In genomic region chr22:38865201-38866023, GRCh38 we compare ENCODE assay signal across 15 cellular contexts. TPM values are rescaled to one million over a fixed set of nuclear protein-coding genes. Genes with fewer than 3 reads are reported as not detected.
DNase-seq lines count a peak whose midpoint lies in the region; ATAC-seq and TF ChIP-seq lines count a peak whose summit lies in the region.
"Had no signal": no experiment of that assay in that cellular context is flagged by ENCODE, and none has a peak within 500 bp of the region (broad histone marks: within the 10 kb centered on the region; RNA-seq: fewer than 3 reads in every experiment).

No MANE protein-coding gene starts in this region.

- intact Hi-C loops in dorsolateral prefrontal cortex (cut with DNase I): loop anchor here (2.0 to 10.0 kb wide), 3 partner anchors 98 to 257 kb away; no protein-coding TSS in a partner anchor
- intact Hi-C loops in lower lobe of right lung (cut with DNase I): no loop called here
- intact Hi-C loops in testis (cut with DNase I; ENCODE audit: low total_unique reads): loop anchor here (10.0 kb wide), 1 partner anchor 139 kb away; no protein-coding TSS in a partner anchor

- H3K27me3 ChIP-seq in dorsolateral prefrontal cortex (no peaks in the 10 kb centered on the region), lower lobe of right lung (ENCODE audit: low read depth) (no peaks in the 10 kb centered on the region), testis (no peaks in the 10 kb centered on the region), Peyer's patch (no peaks in the 10 kb centered on the region)

- no peak for ATAC-seq in lower lobe of right lung
- no peak for ATAC-seq in GM21423 (IDR thresholded peaks at IDR 0.05; ENCODE audit: unreplicated experiment)
- ATAC-seq in GM21526 (IDR thresholded peaks at IDR 0.05; ENCODE audit: low FRiP score, unreplicated experiment): no peak
- ATAC-seq: naive thymus-derived CD8-positive, alpha-beta T cell had no signal

- H3K27ac ChIP-seq in dorsolateral prefrontal cortex: peak overlapping the region in 53 of 59 donors; percentile 11 to 86 (median 71)
- H3K27ac ChIP-seq in lower lobe of right lung: peak overlapping the region; percentile 77
- peak overlapping the region; percentile 56 to 75 for H3K27ac ChIP-seq in testis
- peak overlapping the region in 2 of 4 donors; percentile 5 to 37 for H3K27ac ChIP-seq in Peyer's patch

- peaks cover 60% of the 10 kb centered on the region for H3K4me1 ChIP-seq in lower lobe of right lung
- H3K4me1 ChIP-seq in testis: peaks cover 46% of the 10 kb centered on the region
- peaks cover 0 to 45% (median 8%) of the 10 kb centered on the region in 4 donors for H3K4me1 ChIP-seq in Peyer's patch

- 67 to 70% methylated on average over 16 to 19 of the region's 20 CpGs for WGBS in testis, 2 donors

- TF ChIP-seq CTCF in dorsolateral prefrontal cortex (IDR thresholded peaks at IDR 0.05 in 54 of 56, conservative IDR thresholded peaks at IDR 0.05 in 2 of 56; ENCODE audit: low read depth in 1 of 56, partially characterized antibody in 56 of 56): no peak
- no peak for TF ChIP-seq CTCF in lower lobe of right lung (IDR thresholded peaks at IDR 0.05)
- no peak for TF ChIP-seq CTCF in testis (IDR thresholded peaks at IDR 0.05)
- no peak for TF ChIP-seq CTCF in Peyer's patch (IDR thresholded peaks at IDR 0.05)

- H3K36me3 ChIP-seq in lower lobe of right lung: peaks cover 46% of the 10 kb centered on the region
- H3K36me3 ChIP-seq in testis (ENCODE audit: low read depth, missing control alignments): no peaks in the 10 kb centered on the region
- peaks cover 0 to 17% (median 0%) of the 10 kb centered on the region in 3 donors for H3K36me3 ChIP-seq in Peyer's patch

- TF ChIP-seq POLR2A in testis (IDR thresholded peaks at IDR 0.05) (no peak), Peyer's patch (IDR thresholded peaks at IDR 0.05) (no peak)

- peak; percentile 16 for DNase-seq in activated T-cell treated with anti-CD3 and anti-CD28 coated beads, Interleukin-2, amount 50 U/mL, for 1 hour
- DNase-seq in activated T-cell treated with anti-CD3 and anti-CD28 coated beads for 4 hours (no peak), dorsolateral prefrontal cortex (peak in 2 of 10 donors; percentile 26 to 31), lower lobe of right lung (peak; percentile 41), testis (no peak), Peyer's patch (no peak)
- DNase-seq: ACHN, activated gamma-delta T cell, DMS153, MV-4-11, SW 1271 had no signal

- H3K9me3 ChIP-seq in lower lobe of right lung (no peaks in the 10 kb centered on the region), testis (no peaks in the 10 kb centered on the region), Peyer's patch (no peaks in the 10 kb centered on the region)

- peak overlapping the region in 8 of 59 donors; percentile 4 to 35 (median 18) for H3K4me3 ChIP-seq in dorsolateral prefrontal cortex
- H3K4me3 ChIP-seq in lower lobe of right lung: no peak overlapping the region
- no peak overlapping the region for H3K4me3 ChIP-seq in testis
- H3K4me3 ChIP-seq in Peyer's patch: no peak overlapping the region
- H3K4me3 ChIP-seq: smooth muscle cell had no signal

RNA-seq across cellular contexts. Expression of gene CBX6, which starts 6.6 kb away (rescaled TPM):
- 100 to 1,000 TPM in 119 of 120 experiments, 10 to 100 TPM in 1; 99.9 to 293 (median 188) TPM for total RNA-seq in dorsolateral prefrontal cortex
- total RNA-seq in lower lobe of right lung: 54.7 TPM
- total RNA-seq in testis: 10 to 100 TPM; 30.1 to 33.1 TPM
- 18.7 TPM for polyA plus RNA-seq in testis (ENCODE audit: insufficient read depth, low read depth, low replicate concordance)
- 10 to 100 TPM in 2 of 4 donors, 1 to 10 TPM in 2; 7.0 to 35.5 (median 10.7) TPM for total RNA-seq in Peyer's patch

RNA-seq across cellular contexts. Expression of gene NPTXR, which starts 21.6 kb away (rescaled TPM):
- 100 to 1,000 TPM in 114 of 120 experiments, 10 to 100 TPM in 6; 57.3 to 255 (median 154) TPM for total RNA-seq in dorsolateral prefrontal cortex
- total RNA-seq in lower lobe of right lung: 5.1 TPM
- 10 to 100 TPM; 12.6 to 14.1 TPM for total RNA-seq in testis
- 3.9 TPM for polyA plus RNA-seq in testis (ENCODE audit: insufficient read depth, low read depth, low replicate concordance)
- 1 to 10 TPM in 2 of 4 donors, under 1 TPM in 2; 0.53 to 2.8 (median 1.1) TPM for total RNA-seq in Peyer's patch

Comparison
In these comparisons a context has a peak if more than half of its experiments do, and no peak if none do; other contexts are left out.
1. DNase-seq: peak in activated T-cell treated with anti-CD3 and anti-CD28 coated beads, Interleukin-2, amount 50 U/mL, for 1 hour (single experiment) and lower lobe of right lung (single experiment); none in activated T-cell treated with anti-CD3 and anti-CD28 coated beads for 4 hours (single experiment), testis (single experiment) and Peyer's patch (0 of 3).